ENCODE assay signal across 1 cellular context in the genomic region with DNA sequence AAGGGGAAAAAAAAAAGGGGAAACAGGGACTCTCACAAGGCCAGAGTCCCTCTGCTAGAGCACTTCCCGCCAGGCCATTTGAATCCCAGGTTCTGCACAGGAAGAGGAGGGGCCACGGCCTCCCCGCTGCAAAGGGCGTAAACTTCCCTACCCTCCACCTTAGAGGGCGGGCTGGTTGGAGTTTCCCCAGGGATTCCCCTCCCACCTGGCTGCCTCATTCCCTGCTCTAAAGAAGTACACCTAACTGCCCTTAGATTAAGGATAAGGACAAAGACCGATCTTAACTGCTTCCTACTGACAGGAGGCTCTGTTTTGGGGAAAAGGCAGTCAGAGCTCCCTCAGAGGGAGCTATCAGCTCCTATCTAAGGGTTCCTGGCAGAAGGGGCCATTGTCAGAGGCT.
TF ChIP-seq lines count a peak whose summit lies in the region.

No MANE protein-coding gene starts in this region.

TF ChIP-seq in IMR-90, 13 proteins besides CTCF, POLR2A, EP300 and RAD21:
- TF ChIP-seq MXI1 (IDR thresholded peaks at IDR 0.05; ENCODE audit: borderline replicate concordance, low read depth, low read length) = no peak
- no peak for TF ChIP-seq FOS (IDR thresholded peaks at IDR 0.05; ENCODE audit: low read depth, low read length)
- no peak for TF ChIP-seq MAFK (IDR thresholded peaks at IDR 0.05; ENCODE audit: low read depth, low read length)
- TF ChIP-seq RFX5 (IDR thresholded peaks at IDR 0.05; ENCODE audit: low read depth, low read length) = no peak
- TF ChIP-seq MAZ (IDR thresholded peaks at IDR 0.05; ENCODE audit: borderline replicate concordance, low read depth, low read length) = no peak
- TF ChIP-seq CEBPB (IDR thresholded peaks at IDR 0.05; ENCODE audit: low read depth, low read length) = no peak
- TF ChIP-seq, protein P1, sequence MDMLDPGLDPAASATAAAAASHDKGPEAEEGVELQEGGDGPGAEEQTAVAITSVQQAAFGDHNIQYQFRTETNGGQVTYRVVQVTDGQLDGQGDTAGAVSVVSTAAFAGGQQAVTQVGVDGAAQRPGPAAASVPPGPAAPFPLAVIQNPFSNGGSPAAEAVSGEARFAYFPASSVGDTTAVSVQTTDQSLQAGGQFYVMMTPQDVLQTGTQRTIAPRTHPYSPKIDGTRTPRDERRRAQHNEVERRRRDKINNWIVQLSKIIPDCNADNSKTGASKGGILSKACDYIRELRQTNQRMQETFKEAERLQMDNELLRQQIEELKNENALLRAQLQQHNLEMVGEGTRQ (IDR thresholded peaks at IDR 0.05; ENCODE audit: low read depth, low read length) = no peak
- TF ChIP-seq, protein P2, sequence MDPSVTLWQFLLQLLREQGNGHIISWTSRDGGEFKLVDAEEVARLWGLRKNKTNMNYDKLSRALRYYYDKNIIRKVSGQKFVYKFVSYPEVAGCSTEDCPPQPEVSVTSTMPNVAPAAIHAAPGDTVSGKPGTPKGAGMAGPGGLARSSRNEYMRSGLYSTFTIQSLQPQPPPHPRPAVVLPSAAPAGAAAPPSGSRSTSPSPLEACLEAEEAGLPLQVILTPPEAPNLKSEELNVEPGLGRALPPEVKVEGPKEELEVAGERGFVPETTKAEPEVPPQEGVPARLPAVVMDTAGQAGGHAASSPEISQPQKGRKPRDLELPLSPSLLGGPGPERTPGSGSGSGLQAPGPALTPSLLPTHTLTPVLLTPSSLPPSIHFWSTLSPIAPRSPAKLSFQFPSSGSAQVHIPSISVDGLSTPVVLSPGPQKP (IDR thresholded peaks at IDR 0.05; ENCODE audit: borderline replicate concordance, low read depth, low read length) = no peak
- TF ChIP-seq NFE2L2 (IDR thresholded peaks at IDR 0.05; ENCODE audit: low read depth, low read length) = no peak
